ENCODE assay signal across 26 cellular contexts in the genomic region with DNA sequence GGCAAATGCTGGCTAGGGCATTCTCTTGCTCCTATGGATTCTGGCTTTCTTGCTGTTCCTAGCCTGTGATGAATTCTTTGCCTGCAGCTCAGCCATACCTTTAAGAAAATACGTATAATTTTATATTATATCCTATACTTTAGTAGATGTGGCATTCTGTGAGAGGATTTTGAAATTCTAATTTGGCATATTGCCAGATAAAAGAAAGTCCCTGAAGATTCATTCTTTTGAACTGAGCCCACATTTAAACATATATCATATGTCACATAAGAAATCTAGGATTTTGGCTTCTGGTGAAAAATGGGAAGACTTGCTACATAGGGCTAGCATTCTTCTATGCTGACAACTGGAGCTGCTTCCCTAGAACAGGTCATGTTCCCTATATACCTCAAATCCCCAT.
"Had no signal": no experiment of that assay in that cellular context is flagged by ENCODE, and none has a peak within 500 bp of the region (broad histone marks: within the 10 kb centered on the region; RNA-seq: fewer than 3 reads in every experiment).

No MANE protein-coding gene starts in this region.

- H3K27me3 ChIP-seq: neutrophil, pancreas, stomach, thyroid gland, tibial nerve, upper lobe of left lung, vagina had no signal

- DNase-seq: naive B cell; naive thymus-derived CD8-positive, alpha-beta T cell; nephron progenitor cell; nucleus accumbens; pancreas; psoas muscle; right cardiac atrium; small intestine; stimulated activated CD4-positive, alpha-beta T cell treated with anti-CD3 and anti-CD28 coated beads, Interleukin-15, amount 100 ng/mL, for 24 hours; stimulated activated CD4-positive, alpha-beta T cell treated with anti-CD3 and anti-CD28 coated beads, Interleukin-2, amount 100 ng/mL, for 24 hours; stimulated activated CD4-positive, alpha-beta T cell treated with anti-CD3 and anti-CD28 coated beads, Interleukin-2, amount 100 ng/mL, for 48 hours; stimulated activated CD4-positive, alpha-beta T cell treated with anti-CD3 and anti-CD28 coated beads, Interleukin-4, amount 100 ng/mL, for 24 hours; stimulated activated naive B cell treated with anti-CD40 and anti-IgM and Interleukin-4, amounts not matched to agents 10 μg/mL and 1 μg/mL and 100 μg/mL, for 72 hours; stimulated activated naive CD4-positive, alpha-beta T cell treated with Interleukin-2 at 50 U/mL for 16 hours; stomach; thyroid gland; trophoblast cell; upper lobe of left lung had no signal

- H3K36me3 ChIP-seq: neutrophil, pancreas, stomach, thoracic aorta, thyroid gland, tibial nerve, upper lobe of left lung, vagina had no signal

- H3K4me1 ChIP-seq: pancreas, psoas muscle, stomach, thyroid gland, tibial nerve, upper lobe of left lung, vagina had no signal

- H3K4me3 ChIP-seq: pancreas, psoas muscle, stomach, thoracic aorta, thyroid gland, tibial nerve, upper lobe of left lung, vagina had no signal

- FAIRE-seq: pancreas, small intestine, urothelium cell line had no signal

- H3K9me3 ChIP-seq: neutrophil, pancreas, stomach, thoracic aorta, thyroid gland, tibial nerve, vagina had no signal

- ATAC-seq: naive thymus-derived CD8-positive, alpha-beta T cell; natural killer cell treated with Interleukin-12 subunit alpha and Interleukin-12 subunit beta and Interleukin-15 and Interleukin-18, amount 100 ng/mL, for 72 hours; pancreas; psoas muscle; right cardiac atrium; sciatic nerve; stimulated activated effector memory CD8-positive, alpha-beta T cell treated with anti-CD3 and anti-CD28 coated beads, Interleukin-12 subunit alpha, Interleukin-12 subunit beta, amount 100 ng/mL, for 72 hours; stimulated activated naive B cell treated with anti-CD40 and anti-IgM and Interleukin-4, amounts not matched to agents 10 μg/mL and 1 μg/mL and 100 μg/mL, for 72 hours had no signal

- H3K27ac ChIP-seq: neutrophil, pancreas, psoas muscle, stomach, thoracic aorta, thyroid gland, tibial nerve, upper lobe of left lung, vagina had no signal
